ENCODE assay signal across 7 cellular contexts in the genomic region with DNA sequence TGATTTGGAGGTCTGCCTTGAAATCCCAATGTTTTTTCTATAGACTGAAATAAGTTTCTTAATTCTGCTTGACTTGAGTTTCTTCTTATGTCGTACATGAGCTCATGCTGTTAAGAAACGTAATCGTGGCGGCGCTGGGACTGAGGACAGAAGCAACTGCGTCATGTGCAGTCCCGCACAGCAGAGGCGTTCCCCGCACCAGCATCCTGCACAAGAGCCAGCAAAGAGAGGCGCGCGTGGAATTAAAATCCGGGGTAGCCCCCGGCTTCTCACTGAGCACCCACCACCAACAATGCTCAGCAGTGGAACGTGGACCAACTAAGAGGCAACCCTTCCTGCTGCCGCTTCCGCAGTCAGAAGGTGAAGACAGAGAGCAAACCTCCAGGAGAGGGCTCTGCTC.
"Had no signal": no experiment of that assay in that cellular context is flagged by ENCODE, and none has a peak within 500 bp of the region (broad histone marks: within the 10 kb centered on the region; RNA-seq: fewer than 3 reads in every experiment).

No MANE protein-coding gene starts in this region.

- H3K36me3 ChIP-seq: HAP-1 had no signal

- ATAC-seq: HCT116, K562 had no signal

- H3K4me3 ChIP-seq: HAP-1, K562 had no signal

- DNase-seq: GOT3, H7, HFFc6, IMR-90 had no signal

- H3K4me1 ChIP-seq: HAP-1 had no signal

- H3K9me3 ChIP-seq: HAP-1 had no signal
